19 cellular contexts compared by ENCODE assay signal in the genomic region with DNA sequence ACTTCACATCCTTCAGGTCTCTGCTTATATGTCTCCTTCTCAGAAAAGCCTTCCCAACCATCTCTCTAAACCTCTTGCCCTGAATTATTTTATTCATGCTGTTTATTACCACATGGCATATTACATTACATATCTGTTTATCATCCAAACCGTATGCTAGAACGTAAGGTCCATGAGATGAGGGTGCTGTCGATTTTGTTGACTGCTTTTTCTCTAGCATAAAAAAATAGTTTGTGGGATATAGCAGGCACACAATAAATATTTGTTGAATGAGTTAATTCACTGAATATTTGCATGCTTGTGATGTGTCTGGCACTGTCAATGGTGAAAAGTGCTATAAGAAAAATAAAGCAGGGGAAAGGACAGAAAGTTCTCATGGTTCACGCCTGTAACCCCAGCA. TPM values are rescaled to one million over a fixed set of nuclear protein-coding genes. Genes with fewer than 3 reads are reported as not detected.
A peak's percentile ranks its signal among the peaks of the same experiment; 100 is the strongest.
DNase-seq lines count a peak whose midpoint lies in the region; ATAC-seq and TF ChIP-seq lines count a peak whose summit lies in the region.
"Had no signal": no experiment of that assay in that cellular context is flagged by ENCODE, and none has a peak within 500 bp of the region (broad histone marks: within the 10 kb centered on the region; RNA-seq: fewer than 3 reads in every experiment).

No MANE protein-coding gene starts in this region.

- H3K4me1 ChIP-seq in mesenchymal stem cell (ENCODE audit: control insufficient read depth, insufficient read depth, low read depth, low read length) (peaks cover 13% of the 10 kb centered on the region), vagina (peaks cover 34% of the 10 kb centered on the region), heart left ventricle (peaks cover 3 to 53% (median 33%) of the 10 kb centered on the region in 12 donors)
- H3K4me1 ChIP-seq: BE2C had no signal

- peaks cover 87% of the 10 kb centered on the region for H3K4me1 Mint-ChIP-seq in HFFc6 (ENCODE audit: low read depth)

- TF ChIP-seq CTCF in HFFc6 (IDR thresholded peaks at IDR 0.05) = no peak
- TF ChIP-seq CTCF in vagina (IDR thresholded peaks at IDR 0.05) = no peak
- no peak for TF ChIP-seq CTCF in heart left ventricle (IDR thresholded peaks at IDR 0.05)

- H3K9me3 Mint-ChIP-seq in HFFc6 = peaks cover 8% of the 10 kb centered on the region; the same call in 1 of the 2 replicates
- H3K9me3 Mint-ChIP-seq: CD4-positive, alpha-beta T cell; IgD-negative memory B cell had no signal

- H3K14ac ChIP-seq in mesenchymal stem cell (ENCODE audit: low read length in 2 of 2) = no peak overlapping the region

- intact Hi-C loops in vagina (cut with DNase I) = no loop called here
- intact Hi-C loops in heart left ventricle (cut with DNase I) = loop anchor here in 1 of 10 donors (5.0 kb wide), 1 partner anchor 32 kb away; no protein-coding TSS in a partner anchor

- no peak overlapping the region for H3K18ac ChIP-seq in mesenchymal stem cell (ENCODE audit: low read depth in 1 of 2, low read length in 2 of 2)

- H3K36me3 ChIP-seq in mesenchymal stem cell (ENCODE audit: control insufficient read depth in 1 of 2, insufficient read depth in 2 of 2, low read depth in 1 of 2, low read length in 2 of 2) (peaks cover 0 to 4% of the 10 kb centered on the region in 2 experiments), vagina (no peaks in the 10 kb centered on the region), heart left ventricle (peaks cover 0 to 11% (median 0%) of the 10 kb centered on the region in 9 donors)
- H3K36me3 ChIP-seq: BE2C had no signal

- no peak overlapping the region for H4K91ac ChIP-seq in mesenchymal stem cell (ENCODE audit: low read length)

- H3K36me3 Mint-ChIP-seq in HFFc6 (ENCODE audit: low read depth) = peaks cover 24% of the 10 kb centered on the region

- H3K27ac ChIP-seq in mesenchymal stem cell (ENCODE audit: low read length, poor library complexity, severe bottlenecking) (peak overlapping the region; percentile 25), vagina (peak overlapping the region; percentile 65), heart left ventricle (peak overlapping the region in 1 of 12 donors; percentile 7)
- H3K27ac ChIP-seq: RWPE1, SJCRH30 had no signal

- no peak overlapping the region for H2AFZ ChIP-seq in mesenchymal stem cell (ENCODE audit: low read depth, low read length)

- peaks cover 8% of the 10 kb centered on the region for H3K79me1 ChIP-seq in mesenchymal stem cell (replicated peaks; ENCODE audit: low read length, poor library complexity, severe bottlenecking)

- peak; percentile 75 for ATAC-seq in SK-N-SH treated with all-trans-retinoic acid at 6 μM for 48 hours
- ATAC-seq in heart left ventricle = no peak

- peak overlapping the region; percentile 43; the same call in 1 of the 2 replicates for H3K4me3 Mint-ChIP-seq in HFFc6
- H3K4me3 Mint-ChIP-seq: CD4-positive, alpha-beta T cell; IgD-negative memory B cell had no signal

- no peak overlapping the region for H3K23ac ChIP-seq in mesenchymal stem cell (ENCODE audit: low read length in 2 of 2)

- no peak overlapping the region for H2BK15ac ChIP-seq in mesenchymal stem cell (ENCODE audit: low read depth, poor library complexity, severe bottlenecking)

- no peak overlapping the region for H2BK120ac ChIP-seq in mesenchymal stem cell (ENCODE audit: low read depth, low read length)

- no peak overlapping the region for H4K8ac ChIP-seq in mesenchymal stem cell (ENCODE audit: low read length)

- H3K4me3 ChIP-seq in mesenchymal stem cell (ENCODE audit: insufficient read depth in 1 of 2, low read depth in 1 of 2, low read length in 2 of 2) (no peak overlapping the region), vagina (no peak overlapping the region), heart left ventricle (no peak overlapping the region)
- H3K4me3 ChIP-seq: SJCRH30 had no signal

- H3K27ac Mint-ChIP-seq in HFFc6 = peak overlapping the region; percentile 75
- H3K27ac Mint-ChIP-seq: CD4-positive, alpha-beta T cell; IgD-negative memory B cell had no signal

- H3K9me3 ChIP-seq in mesenchymal stem cell (ENCODE audit: control insufficient read depth, low read length) = no peaks in the 10 kb centered on the region
- H3K9me3 ChIP-seq in vagina = no peaks in the 10 kb centered on the region
- peaks cover 0 to 12% (median 0%) of the 10 kb centered on the region in 12 donors for H3K9me3 ChIP-seq in heart left ventricle
- H3K9me3 ChIP-seq: BE2C, SJCRH30 had no signal

- no peaks in the 10 kb centered on the region; the same call in 1 of the 2 replicates for H3K27me3 Mint-ChIP-seq in HFFc6 (ENCODE audit: insufficient read depth)
- H3K27me3 Mint-ChIP-seq: IgD-negative memory B cell had no signal

- 46% methylated on average over 4 of the region's 4 CpGs for WGBS in mesenchymal stem cell
- 68 to 74% (median 71%) methylated on average over 4 of the region's 4 CpGs for WGBS in heart left ventricle, 4 donors

- DNase-seq in HFFc6 (no peak), mesenchymal stem cell (peak; percentile 55), vagina (ENCODE audit: extremely low spot score in 2 of 2) (no peak), anterior cingulate cortex (lab: John Stamatoyannopoulos, UW) (no peak), heart left ventricle (no peak), superior temporal gyrus (ENCODE audit: extremely low spot score) (no peak)
- DNase-seq: BE2C; CD4-positive, alpha-beta T cell; H7; Kasumi-1; NCI-H1105 treated with DMSO at 0.1 percent for 48 hours; NCI-H1694 treated with DMSO at 0.1 percent for 48 hours; NCI-H446; NCI-H748 treated with DMSO at 0.1 percent for 48 hours; OCI-M1; SJCRH30 had no signal

- no peak overlapping the region for H2BK5ac ChIP-seq in mesenchymal stem cell (ENCODE audit: low read depth, low read length, poor library complexity, severe bottlenecking)

- H2AK5ac ChIP-seq in mesenchymal stem cell (ENCODE audit: low read length, severe bottlenecking) = no peak overlapping the region

- TF ChIP-seq POLR2A in vagina (IDR thresholded peaks at IDR 0.05) (no peak), heart left ventricle (IDR thresholded peaks at IDR 0.05) (no peak)

- no peak overlapping the region for H3K4me2 ChIP-seq in mesenchymal stem cell (ENCODE audit: low read length, poor library complexity, severe bottlenecking)

- H3K27me3 ChIP-seq in mesenchymal stem cell (ENCODE audit: control insufficient read depth in 1 of 2, insufficient read depth in 1 of 2, low read length in 2 of 2) (no peaks in the 10 kb centered on the region), vagina (no peaks in the 10 kb centered on the region), heart left ventricle (no peaks in the 10 kb centered on the region)
- H3K27me3 ChIP-seq: SJCRH30 had no signal

- H3K4ac ChIP-seq in mesenchymal stem cell (ENCODE audit: low read depth in 1 of 2, low read length in 2 of 2) = no peak overlapping the region

- no peak overlapping the region for H2BK12ac ChIP-seq in mesenchymal stem cell (ENCODE audit: low read length in 2 of 2)

- H3K9ac ChIP-seq in mesenchymal stem cell (ENCODE audit: low read length) = no peak overlapping the region

TF ChIP-seq in SK-N-SH treated with all-trans-retinoic acid at 6 μM for 48 hours, 23 proteins besides CTCF, POLR2A, EP300 and RAD21:
- TF ChIP-seq TOX (CRISPR knock-in tag; IDR thresholded peaks at IDR 0.05; ENCODE audit: borderline replicate concordance) (no peak), ESRRG (CRISPR knock-in tag; IDR thresholded peaks at IDR 0.05) (no peak), ZC3H10 (CRISPR knock-in tag; IDR thresholded peaks at IDR 0.05) (no peak), GLIS3 (CRISPR knock-in tag; IDR thresholded peaks at IDR 0.05) (no peak), TCF4 (CRISPR knock-in tag; IDR thresholded peaks at IDR 0.05; ENCODE audit: borderline replicate concordance) (no peak), BACH2 (CRISPR knock-in tag; IDR thresholded peaks at IDR 0.05; ENCODE audit: borderline replicate concordance) (no peak)
- TF ChIP-seq, protein P1, sequence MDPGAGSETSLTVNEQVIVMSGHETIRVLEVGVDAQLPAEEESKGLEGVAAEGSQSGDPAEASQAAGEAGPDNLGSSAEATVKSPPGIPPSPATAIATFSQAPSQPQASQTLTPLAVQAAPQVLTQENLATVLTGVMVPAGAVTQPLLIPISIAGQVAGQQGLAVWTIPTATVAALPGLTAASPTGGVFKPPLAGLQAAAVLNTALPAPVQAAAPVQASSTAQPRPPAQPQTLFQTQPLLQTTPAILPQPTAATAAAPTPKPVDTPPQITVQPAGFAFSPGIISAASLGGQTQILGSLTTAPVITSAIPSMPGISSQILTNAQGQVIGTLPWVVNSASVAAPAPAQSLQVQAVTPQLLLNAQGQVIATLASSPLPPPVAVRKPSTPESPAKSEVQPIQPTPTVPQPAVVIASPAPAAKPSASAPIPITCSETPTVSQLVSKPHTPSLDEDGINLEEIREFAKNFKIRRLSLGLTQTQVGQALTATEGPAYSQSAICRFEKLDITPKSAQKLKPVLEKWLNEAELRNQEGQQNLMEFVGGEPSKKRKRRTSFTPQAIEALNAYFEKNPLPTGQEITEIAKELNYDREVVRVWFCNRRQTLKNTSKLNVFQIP (CRISPR knock-in tag; IDR thresholded peaks at IDR 0.05; ENCODE audit: borderline replicate concordance, low read depth) = no peak
- TF ChIP-seq, protein P2, sequence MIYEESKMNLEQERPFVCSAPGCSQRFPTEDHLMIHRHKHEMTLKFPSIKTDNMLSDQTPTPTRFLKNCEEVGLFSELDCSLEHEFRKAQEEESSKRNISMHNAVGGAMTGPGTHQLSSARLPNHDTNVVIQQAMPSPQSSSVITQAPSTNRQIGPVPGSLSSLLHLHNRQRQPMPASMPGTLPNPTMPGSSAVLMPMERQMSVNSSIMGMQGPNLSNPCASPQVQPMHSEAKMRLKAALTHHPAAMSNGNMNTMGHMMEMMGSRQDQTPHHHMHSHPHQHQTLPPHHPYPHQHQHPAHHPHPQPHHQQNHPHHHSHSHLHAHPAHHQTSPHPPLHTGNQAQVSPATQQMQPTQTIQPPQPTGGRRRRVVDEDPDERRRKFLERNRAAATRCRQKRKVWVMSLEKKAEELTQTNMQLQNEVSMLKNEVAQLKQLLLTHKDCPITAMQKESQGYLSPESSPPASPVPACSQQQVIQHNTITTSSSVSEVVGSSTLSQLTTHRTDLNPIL (CRISPR knock-in tag; IDR thresholded peaks at IDR 0.05; ENCODE audit: low read depth) = no peak

RNA-seq across cellular contexts. Expression of gene SAMD4A, which starts 22.9 kb away (rescaled TPM):
- 10 to 100 TPM; 33.8 to 53.7 (median 41.0) TPM for total RNA-seq in HFFc6 (2021; fragmentation: NEBNext Ultra II Directional; extraction: Animal tissue kit (Norgen Biotek cat#: 25700))
- 21.1 TPM for polyA plus RNA-seq in mesenchymal stem cell (2013, experiment 1 of 2)
- 21.2 TPM for polyA plus RNA-seq in mesenchymal stem cell (2013, experiment 2 of 2)
- total RNA-seq in vagina = 43.0 TPM
- 100 to 1,000 TPM in 8 of 9 donors, 10 to 100 TPM in 1; 95.7 to 247 (median 159) TPM for total RNA-seq in heart left ventricle
- 10 to 100 TPM; 45.0 to 63.6 TPM for polyA plus RNA-seq in heart left ventricle
